ENCODE assay signal across 21 cellular contexts in the genomic region with DNA sequence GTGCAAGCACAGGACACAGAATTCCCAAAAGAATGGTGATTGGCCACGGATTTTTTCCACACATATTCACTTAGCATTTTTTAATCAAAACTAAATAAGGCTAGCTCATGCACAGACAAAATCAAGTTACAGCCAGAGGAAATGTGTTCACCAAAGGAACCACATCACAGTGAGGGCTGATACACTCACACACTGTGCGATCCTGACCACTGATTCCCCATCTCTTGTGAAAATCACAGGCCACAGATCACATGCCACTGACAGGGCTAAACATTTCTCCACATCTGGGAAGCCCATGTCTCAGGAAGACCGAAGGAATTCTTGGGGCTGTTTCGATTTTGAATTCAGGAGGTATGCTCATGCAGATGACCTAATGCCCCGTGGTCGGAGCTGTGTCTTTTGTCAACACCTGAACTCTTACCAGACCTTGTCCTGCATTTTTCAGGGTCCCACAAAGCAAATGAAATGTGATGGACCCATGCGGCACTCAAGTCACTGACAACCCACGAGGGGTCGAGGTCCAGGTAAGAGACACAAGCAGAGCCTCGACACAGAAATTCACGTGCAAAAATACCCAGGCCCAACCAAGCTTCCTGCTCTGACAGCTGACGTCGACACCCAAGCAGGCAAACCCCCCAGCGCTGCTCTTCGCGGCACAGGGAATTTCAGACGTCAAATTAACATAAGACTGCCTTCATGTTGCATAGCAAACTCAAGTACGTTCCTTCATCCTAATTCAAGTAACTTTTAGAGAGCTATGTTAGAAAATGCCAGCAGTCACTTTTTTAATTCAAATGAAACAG.
DNase-seq lines count a peak whose midpoint lies in the region; ATAC-seq and TF ChIP-seq lines count a peak whose summit lies in the region.
"Had no signal": no experiment of that assay in that cellular context is flagged by ENCODE, and none has a peak within 500 bp of the region (broad histone marks: within the 10 kb centered on the region; RNA-seq: fewer than 3 reads in every experiment).

No MANE protein-coding gene starts in this region.

- intact Hi-C loops in sciatic nerve (cut with DNase I): no loop called here

- no peak overlapping the region for H3K4me3 ChIP-seq in fibroblast of villous mesenchyme (ENCODE audit: low read depth, low read length)
- H3K4me3 ChIP-seq: cardiac muscle cell, gastrocnemius medialis, right lobe of liver, thoracic aorta had no signal

- ATAC-seq in sciatic nerve (peak; percentile 55), GM19351 (IDR thresholded peaks at IDR 0.05; ENCODE audit: unreplicated experiment) (no peak)
- ATAC-seq: gastrocnemius medialis, HepG2, right lobe of liver had no signal

- DNase-seq in GM04504 (ENCODE audit: low read depth) (peak; percentile 63), SK-MEL-5 (ENCODE audit: low read depth, low spot score) (peak; percentile 21), fibroblast of villous mesenchyme (ENCODE audit: low read depth) (peak; percentile 80), sciatic nerve (ENCODE audit: low spot score) (no peak), kidney glomerular epithelial cell (lab: John Stamatoyannopoulos, UW) (no peak), NCI-H748 (lab: John Stamatoyannopoulos, UW; ENCODE audit: unreplicated experiment) (no peak), amygdala (lab: John Stamatoyannopoulos, UW) (no peak)
- DNase-seq: activated CD4-positive, alpha-beta T cell treated with anti-CD3 and anti-CD28 coated beads for 1 hour; activated CD8-positive, alpha-beta memory T cell treated with anti-CD3 and anti-CD28 coated beads, Interleukin-2, amount 50 U/mL, for 4 hours; DMS79; H9; NCI-H82; nucleus accumbens; right lobe of liver; stimulated activated CD4-positive, alpha-beta T cell treated with anti-CD3 and anti-CD28 coated beads, Interleukin-4, amount 100 ng/mL, for 4 hours; T-helper 2 cell had no signal

- TF ChIP-seq CTCF in fibroblast of villous mesenchyme (IDR thresholded peaks at IDR 0.05; ENCODE audit: insufficient read depth, low read depth, low read length): no peak

- in situ Hi-C loops in SK-MEL-5 (cut with HindIII; ENCODE audit: low pct_unique_long_range_greater_than_20kb, low sequenced_read_pairs): no loop called here

Comparison
In these comparisons a context has a peak if more than half of its experiments do, and no peak if none do; other contexts are left out.
1. DNase-seq: peak in GM04504 (single experiment), SK-MEL-5 (single experiment) and fibroblast of villous mesenchyme (single experiment); none in sciatic nerve (single experiment), kidney glomerular epithelial cell (single experiment), NCI-H748 (single experiment) and amygdala (0 of 56).